ENCODE assay signal across 21 cellular contexts in the genomic region with DNA sequence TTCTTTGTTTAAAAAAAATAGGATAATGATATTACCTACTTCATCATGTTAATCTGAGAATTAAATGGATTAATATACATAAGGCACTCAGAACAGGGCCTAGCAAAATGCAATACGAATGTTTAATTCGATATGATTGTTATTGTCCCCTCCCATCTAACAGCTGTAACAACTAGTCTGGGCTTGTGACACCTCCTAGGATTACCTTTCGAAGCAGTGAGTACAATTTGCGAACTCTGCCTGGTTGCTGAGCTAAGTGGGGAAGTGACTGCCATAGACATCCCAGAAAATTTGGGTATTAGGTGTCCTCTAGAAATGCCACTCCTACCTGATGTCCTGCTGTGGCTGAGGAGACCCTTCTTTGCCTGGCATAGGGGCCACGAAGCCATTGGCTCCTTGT.
"Had no signal": no experiment of that assay in that cellular context is flagged by ENCODE, and none has a peak within 500 bp of the region (broad histone marks: within the 10 kb centered on the region; RNA-seq: fewer than 3 reads in every experiment).

No MANE protein-coding gene starts in this region.

- H3K27ac ChIP-seq: gastroesophageal sphincter, parathyroid adenoma had no signal

- H3K4me3 ChIP-seq: gastroesophageal sphincter, tibial nerve had no signal

- DNase-seq: activated CD4-positive, alpha-beta T cell treated with anti-CD3 and anti-CD28 coated beads, Interleukin-2, amount 10 ng/mL, durations not matched to agents 7 days and 5 days; activated CD8-positive, alpha-beta memory T cell treated with anti-CD3 and anti-CD28 coated beads, Interleukin-2, amount 10 ng/mL, durations not matched to agents 7 days and 5 days; activated CD8-positive, alpha-beta T cell treated with anti-CD3 and anti-CD28 coated beads for 36 hours; activated gamma-delta T cell; activated naive CD4-positive, alpha-beta T cell treated with anti-CD3 and anti-CD28 coated beads, Interleukin-2, amount 50 U/mL, for 16 hours; activated naive CD8-positive, alpha-beta T cell treated with anti-CD3 and anti-CD28 coated beads, Interleukin-2, amount 50 U/mL, for 24 hours; activated T-cell treated with anti-CD3 and anti-CD28 coated beads for 4 hours; anterior cingulate cortex; central memory CD4-positive, alpha-beta T cell; dermis blood vessel endothelial cell; effector memory CD4-positive, alpha-beta T cell; head of caudate nucleus; hypothalamus; left ventricle myocardium superior; nephron progenitor cell; right cardiac atrium; stimulated activated CD4-positive, alpha-beta T cell treated with anti-CD3 and anti-CD28 coated beads, Interleukin-12 subunit alpha, Interleukin-12 subunit beta, amount 100 ng/mL, for 4 hours; T-helper 17 cell had no signal

- H3K9ac ChIP-seq: parathyroid adenoma had no signal

- ATAC-seq: activated CD8-positive, alpha-beta memory T cell treated with anti-CD3 and anti-CD28 coated beads, Interleukin-2, amount 10 ng/mL, durations not matched to agents 7 days and 5 days; activated CD8-positive, alpha-beta T cell treated with anti-CD3 and anti-CD28 coated beads for 36 hours; activated naive CD8-positive, alpha-beta T cell treated with anti-CD3 and anti-CD28 coated beads, Interleukin-2, amount 50 U/mL, for 24 hours; gastroesophageal sphincter; left ventricle myocardium superior; right cardiac atrium; T-helper 17 cell had no signal

- H3K36me3 ChIP-seq: gastroesophageal sphincter, tibial nerve had no signal

- H3K9me3 ChIP-seq: gastroesophageal sphincter, tibial nerve had no signal

- H3K4me1 ChIP-seq: parathyroid adenoma had no signal

- H2AFZ ChIP-seq: parathyroid adenoma had no signal

- H3K79me2 ChIP-seq: parathyroid adenoma had no signal
